In genomic region chrX:126137899-126138298, GRCh38 we compare ENCODE assay signal across 12 cellular contexts. TPM values are rescaled to one million over a fixed set of nuclear protein-coding genes. Genes with fewer than 3 reads are reported as not detected.
DNase-seq lines count a peak whose midpoint lies in the region; ATAC-seq and TF ChIP-seq lines count a peak whose summit lies in the region.
"Had no signal": no experiment of that assay in that cellular context is flagged by ENCODE, and none has a peak within 500 bp of the region (broad histone marks: within the 10 kb centered on the region; RNA-seq: fewer than 3 reads in every experiment).

No MANE protein-coding gene starts in this region.

- no peaks in the 10 kb centered on the region for H3K36me3 Mint-ChIP-seq in glutamatergic neuron (ENCODE audit: unreplicated experiment)
- H3K36me3 Mint-ChIP-seq: CD8-positive, alpha-beta memory T cell had no signal

- intact Hi-C loops in esophagus muscularis mucosa (cut with DNase I) (no loop called here), tibial artery (cut with DNase I; ENCODE audit: low total_unique reads) (no loop called here)

- no peak overlapping the region for H3K4me2 ChIP-seq in DND-41 (ENCODE audit: insufficient read depth, low read length)

- no peak overlapping the region for H3K9ac ChIP-seq in DND-41 (ENCODE audit: low read depth, low read length)

- TF ChIP-seq POLR2A in GM18505 (IDR thresholded peaks at IDR 0.05; ENCODE audit: borderline replicate concordance, extremely low read depth, insufficient read depth, insufficient read length): no peak
- no peak for TF ChIP-seq POLR2A in esophagus muscularis mucosa (IDR thresholded peaks at IDR 0.05; ENCODE audit: low read depth)

- TF ChIP-seq EP300 in esophagus muscularis mucosa (IDR thresholded peaks at IDR 0.05): no peak

- no peak overlapping the region for H3K27ac Mint-ChIP-seq in glutamatergic neuron (ENCODE audit: unreplicated experiment)
- H3K27ac Mint-ChIP-seq: CD8-positive, alpha-beta memory T cell had no signal

- 40% methylated on average over 1 of the region's 1 CpG for WGBS in esophagus muscularis mucosa

- H3K27ac ChIP-seq in DND-41 (ENCODE audit: low read length): no peak overlapping the region
- H3K27ac ChIP-seq in esophagus muscularis mucosa (replicated peaks in 1 of 4): no peak overlapping the region
- no peak overlapping the region for H3K27ac ChIP-seq in tibial artery
- H3K27ac ChIP-seq: brain microvascular endothelial cell had no signal

- H3K9me3 Mint-ChIP-seq in glutamatergic neuron (ENCODE audit: unreplicated experiment): no peaks in the 10 kb centered on the region

- H3K4me3 Mint-ChIP-seq in glutamatergic neuron (ENCODE audit: unreplicated experiment): no peak overlapping the region
- H3K4me3 Mint-ChIP-seq: CD8-positive, alpha-beta memory T cell had no signal

- H3K9me3 ChIP-seq in DND-41 (ENCODE audit: insufficient read depth, low read length, severe bottlenecking): no peaks in the 10 kb centered on the region
- peaks cover 0 to 4% (median 0%) of the 10 kb centered on the region in 4 donors for H3K9me3 ChIP-seq in esophagus muscularis mucosa
- peaks cover 0 to 8% (median 0%) of the 10 kb centered on the region in 3 donors for H3K9me3 ChIP-seq in tibial artery

- H3K36me3 ChIP-seq in DND-41 (ENCODE audit: insufficient read depth, low read length): no peaks in the 10 kb centered on the region
- H3K36me3 ChIP-seq in esophagus muscularis mucosa: no peaks in the 10 kb centered on the region
- no peaks in the 10 kb centered on the region for H3K36me3 ChIP-seq in tibial artery
- H3K36me3 ChIP-seq: brain microvascular endothelial cell had no signal

- H3K4me1 Mint-ChIP-seq in glutamatergic neuron (ENCODE audit: low read depth, unreplicated experiment): no peaks in the 10 kb centered on the region
- H3K4me1 Mint-ChIP-seq: CD8-positive, alpha-beta memory T cell had no signal

- TF ChIP-seq CTCF in DND-41 (IDR thresholded peaks at IDR 0.05; ENCODE audit: borderline replicate concordance, extremely low read depth, low read length, poor library complexity, severe bottlenecking) (peak; percentile 28), glutamatergic neuron (IDR thresholded peaks at IDR 0.05; ENCODE audit: partially characterized antibody, unreplicated experiment) (peak; percentile 40), esophagus muscularis mucosa (IDR thresholded peaks at IDR 0.05) (no peak), tibial artery (IDR thresholded peaks at IDR 0.05) (no peak)

- H3K27me3 ChIP-seq in DND-41 (ENCODE audit: insufficient read depth, low read length, poor library complexity) (no peaks in the 10 kb centered on the region), esophagus muscularis mucosa (no peaks in the 10 kb centered on the region), tibial artery (no peaks in the 10 kb centered on the region)
- H3K27me3 ChIP-seq: brain microvascular endothelial cell had no signal

- H3K79me2 ChIP-seq in DND-41 (ENCODE audit: insufficient read depth, low read length): no peaks in the 10 kb centered on the region

- H4K20me1 ChIP-seq in DND-41 (ENCODE audit: insufficient read depth, low read length): no peaks in the 10 kb centered on the region

- no peak for ATAC-seq in DND-41 (ENCODE audit: insufficient read depth, low read depth)
- ATAC-seq in GM19351 (IDR thresholded peaks at IDR 0.05; ENCODE audit: unreplicated experiment): peak; percentile 81
- no peak for ATAC-seq in GM18505 (IDR thresholded peaks at IDR 0.05; ENCODE audit: unreplicated experiment)

- DNase-seq in DND-41 (no peak), NCI-H526 treated with DMSO at 0.1 percent for 48 hours (lab: John Stamatoyannopoulos, UW) (peak; percentile 9), glutamatergic neuron (no peak), esophagus muscularis mucosa (ENCODE audit: extremely low spot score) (no peak), globus pallidus (ENCODE audit: low spot score) (no peak), tibial artery (no peak)
- DNase-seq: brain microvascular endothelial cell; CD8-positive, alpha-beta memory T cell; NCI-H345 had no signal

- no peak overlapping the region for H3K4me3 ChIP-seq in DND-41 (ENCODE audit: low read depth in 1 of 2, low read length in 2 of 2)
- no peak overlapping the region for H3K4me3 ChIP-seq in esophagus muscularis mucosa
- no peak overlapping the region for H3K4me3 ChIP-seq in tibial artery
- H3K4me3 ChIP-seq: lung had no signal

- no peaks in the 10 kb centered on the region for H3K27me3 Mint-ChIP-seq in glutamatergic neuron (ENCODE audit: unreplicated experiment)

- no peak overlapping the region for H2AFZ ChIP-seq in DND-41 (ENCODE audit: low read depth, low read length)

- no peaks in the 10 kb centered on the region for H3K4me1 ChIP-seq in DND-41 (ENCODE audit: insufficient read depth, low read length)
- no peaks in the 10 kb centered on the region for H3K4me1 ChIP-seq in esophagus muscularis mucosa
- H3K4me1 ChIP-seq in tibial artery: no peaks in the 10 kb centered on the region

RNA-seq across cellular contexts. Expression of gene DCAF12L2, which starts 28.2 kb away (rescaled TPM):
- total RNA-seq in glutamatergic neuron (ENCODE audit: unreplicated experiment) (0.51 TPM), esophagus muscularis mucosa (1 to 10 TPM in 2 of 4 donors, under 1 TPM in 1, not detected in 1; 0.66 to 1.4 (median 1.0) TPM)
- total RNA-seq: CD8-positive, alpha-beta memory T cell had no signal

Comparison
In these comparisons a context has a peak if more than half of its experiments do, and no peak if none do; other contexts are left out.
1. CTCF ChIP-seq: peak in DND-41 (single experiment) and glutamatergic neuron (single experiment); none in esophagus muscularis mucosa (0 of 3) and tibial artery (0 of 2).